In genomic region chr9:104944356-104944755, GRCh38 we compare ENCODE assay signal across 19 cellular contexts.
"Had no signal": no experiment of that assay in that cellular context is flagged by ENCODE, and none has a peak within 500 bp of the region (broad histone marks: within the 10 kb centered on the region; RNA-seq: fewer than 3 reads in every experiment).

No MANE protein-coding gene starts in this region.

- H3K4me3 ChIP-seq: dorsolateral prefrontal cortex, ovary, psoas muscle, right atrium auricular region, thyroid gland had no signal

- H3K4me1 ChIP-seq: right atrium auricular region, thyroid gland had no signal

- DNase-seq: activated gamma-delta T cell treated with Interleukin-2 at 50 U/mL for 16 hours; activated T-cell treated with anti-CD3 and anti-CD28 coated beads, Interleukin-2, amount 50 U/mL, for 1 hour; aorta; brain microvascular endothelial cell; central memory CD4-positive, alpha-beta T cell; dorsolateral prefrontal cortex; effector memory CD8-positive, alpha-beta T cell; left ventricle myocardium superior; ovary; psoas muscle; stimulated activated CD4-positive, alpha-beta T cell treated with anti-CD3 and anti-CD28 coated beads, Interleukin-12 subunit alpha, Interleukin-12 subunit beta, amount 100 ng/mL, for 4 hours; stimulated activated CD4-positive, alpha-beta T cell treated with anti-CD3 and anti-CD28 coated beads, Interleukin-4, amount 100 ng/mL, for 4 hours; substantia nigra; T1000; thyroid gland had no signal

- H3K36me3 ChIP-seq: brain microvascular endothelial cell, ovary, right atrium auricular region, thyroid gland had no signal

- ATAC-seq: effector memory CD8-positive, alpha-beta T cell; esophagus mucosa; left ventricle myocardium superior; natural killer cell treated with Interleukin-12 subunit alpha and Interleukin-12 subunit beta and Interleukin-15 and Interleukin-18, amount 100 ng/mL, for 72 hours; psoas muscle; WTC11 had no signal

- H3K27ac ChIP-seq: brain microvascular endothelial cell, dorsolateral prefrontal cortex, ovary, psoas muscle, right atrium auricular region, thyroid gland had no signal

- H3K9me3 ChIP-seq: ovary, psoas muscle, right atrium auricular region, thyroid gland had no signal

- H3K27me3 ChIP-seq: brain microvascular endothelial cell, dorsolateral prefrontal cortex, ovary, right atrium auricular region, thyroid gland had no signal
